ENCODE assay signal across 16 cellular contexts in the genomic region with DNA sequence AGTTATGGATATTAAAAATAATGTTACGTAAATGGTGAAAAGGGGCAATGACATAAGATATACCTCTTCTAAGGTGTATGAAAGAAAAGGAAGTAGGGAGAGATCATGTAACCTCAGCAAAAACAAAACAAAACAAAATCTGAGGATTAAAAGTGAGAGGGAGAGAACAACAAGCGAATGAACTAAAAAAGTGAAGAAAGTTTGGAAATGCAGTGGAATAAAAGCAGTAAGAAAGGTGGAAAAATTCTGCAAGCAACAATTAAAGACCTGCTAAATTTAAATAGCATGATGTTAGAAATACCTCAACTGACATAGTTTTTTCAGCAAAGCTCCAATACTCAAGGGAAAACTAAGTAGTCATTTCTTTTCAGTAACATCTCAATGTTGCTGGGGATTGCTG. TPM values are rescaled to one million over a fixed set of nuclear protein-coding genes. Genes with fewer than 3 reads are reported as not detected.
DNase-seq lines count a peak whose midpoint lies in the region; ATAC-seq and TF ChIP-seq lines count a peak whose summit lies in the region.
"Had no signal": no experiment of that assay in that cellular context is flagged by ENCODE, and none has a peak within 500 bp of the region (broad histone marks: within the 10 kb centered on the region; RNA-seq: fewer than 3 reads in every experiment).

No MANE protein-coding gene starts in this region.

- no peak overlapping the region for H3K9ac ChIP-seq in iPS-18a (ENCODE audit: low read length)

- no peaks in the 10 kb centered on the region for H3K27me3 Mint-ChIP-seq in stimulated activated naive CD8-positive, alpha-beta T cell treated with anti-CD3 and anti-CD28 coated beads, Interleukin-15, Interleukin-2, amounts not matched to agents 100 ng/mL and 50 ng/mL, for 24 hours
- H3K27me3 Mint-ChIP-seq in stimulated activated naive CD8-positive, alpha-beta T cell treated with anti-CD3 and anti-CD28 coated beads, Interleukin-15, amount 100 ng/mL, for 72 hours = no peaks in the 10 kb centered on the region
- H3K27me3 Mint-ChIP-seq: CD8-positive, alpha-beta memory T cell; IgD-negative memory B cell had no signal

- no peak overlapping the region for H3K27ac ChIP-seq in HEK293 (ENCODE audit: extremely low read depth, low read depth, low read length)
- peak overlapping the region; percentile 9 for H3K27ac ChIP-seq in iPS-18a (ENCODE audit: low read length)
- no peak overlapping the region for H3K27ac ChIP-seq in heart right ventricle
- H3K27ac ChIP-seq: A549, C4-2B had no signal

- H3K9me3 ChIP-seq in HEK293 (ENCODE audit: control insufficient read depth, insufficient read depth, low read depth, low read length) = no peaks in the 10 kb centered on the region
- no peaks in the 10 kb centered on the region for H3K9me3 ChIP-seq in iPS-18a (ENCODE audit: control insufficient read depth, low read depth, low read length)
- H3K9me3 ChIP-seq in heart right ventricle = no peaks in the 10 kb centered on the region
- H3K9me3 ChIP-seq: A549, BE2C, Caco-2 had no signal

- CTCF ChIA-PET in HEK293 (lab: Yijun Ruan, JAX) = interaction anchor here (0.6 kb wide), 1 partner anchor 17 kb away, joined by 3 read pairs; no protein-coding TSS in a partner anchor

- peaks cover 67% of the 10 kb centered on the region for H3K36me3 Mint-ChIP-seq in stimulated activated naive CD8-positive, alpha-beta T cell treated with anti-CD3 and anti-CD28 coated beads, Interleukin-15, Interleukin-2, amounts not matched to agents 100 ng/mL and 50 ng/mL, for 24 hours (ENCODE audit: low read depth)

- 0 out of 2 replicates have a peak, but pooled peaks cover 5% of the 10 kb centered on the region for H3K4me1 ChIP-seq in HEK293 (ENCODE audit: control insufficient read depth, insufficient read depth, low read length)
- no peaks in the 10 kb centered on the region for H3K4me1 ChIP-seq in iPS-18a (ENCODE audit: control insufficient read depth, low read depth, low read length)
- peaks cover 0 to 23% (median 11%) of the 10 kb centered on the region in 9 donors for H3K4me1 ChIP-seq in heart right ventricle
- H3K4me1 ChIP-seq: A549, Caco-2 had no signal

- DNase-seq in stimulated activated naive CD8-positive, alpha-beta T cell treated with anti-CD3 and anti-CD28 coated beads, Interleukin-15, amount 100 ng/mL, for 72 hours = no peak
- DNase-seq in KBM-7 (no peak), heart right ventricle (no peak), NCI-H1694 (lab: John Stamatoyannopoulos, UW) (no peak)
- DNase-seq: BE2C; Caco-2; CD8-positive, alpha-beta memory T cell; DND-41; GDM1 had no signal

- TF ChIP-seq CTCF in HEK293 (tag by site-specific recombination; IDR thresholded peaks at IDR 0.05) (no peak), heart right ventricle (IDR thresholded peaks at IDR 0.05) (no peak)

- H3K4me3 ChIP-seq in HEK293 (ENCODE audit: low read depth, low read length) = no peak overlapping the region
- H3K4me3 ChIP-seq in iPS-18a (ENCODE audit: low read length) = no peak overlapping the region
- H3K4me3 ChIP-seq in heart right ventricle = no peak overlapping the region
- H3K4me3 ChIP-seq: A549 had no signal

- H3K27me3 ChIP-seq in iPS-18a (ENCODE audit: control insufficient read depth, insufficient read depth, low read length) = no peaks in the 10 kb centered on the region
- H3K27me3 ChIP-seq in heart right ventricle = no peaks in the 10 kb centered on the region
- H3K27me3 ChIP-seq: BE2C had no signal

- intact Hi-C loops in heart right ventricle (cut with DNase I) = no loop called here

- peaks cover 37% of the 10 kb centered on the region for H3K4me1 Mint-ChIP-seq in stimulated activated naive CD8-positive, alpha-beta T cell treated with anti-CD3 and anti-CD28 coated beads, Interleukin-15, Interleukin-2, amounts not matched to agents 100 ng/mL and 50 ng/mL, for 24 hours (ENCODE audit: low read depth)
- peaks cover 37% of the 10 kb centered on the region for H3K4me1 Mint-ChIP-seq in stimulated activated naive CD8-positive, alpha-beta T cell treated with anti-CD3 and anti-CD28 coated beads, Interleukin-15, amount 100 ng/mL, for 72 hours

- in situ Hi-C loops in KBM-7 (cut with MboI; ENCODE audit: low pct_unique_long_range_greater_than_20kb, low sequenced_read_pairs) = no loop called here

- no peak overlapping the region for H3K4me3 Mint-ChIP-seq in stimulated activated naive CD8-positive, alpha-beta T cell treated with anti-CD3 and anti-CD28 coated beads, Interleukin-15, Interleukin-2, amounts not matched to agents 100 ng/mL and 50 ng/mL, for 24 hours
- H3K4me3 Mint-ChIP-seq in stimulated activated naive CD8-positive, alpha-beta T cell treated with anti-CD3 and anti-CD28 coated beads, Interleukin-15, amount 100 ng/mL, for 72 hours = no peak overlapping the region
- H3K4me3 Mint-ChIP-seq: CD8-positive, alpha-beta memory T cell; IgD-negative memory B cell had no signal

- H3K9me3 Mint-ChIP-seq in stimulated activated naive CD8-positive, alpha-beta T cell treated with anti-CD3 and anti-CD28 coated beads, Interleukin-15, Interleukin-2, amounts not matched to agents 100 ng/mL and 50 ng/mL, for 24 hours = no peaks in the 10 kb centered on the region
- peaks cover 0 to 4% of the 10 kb centered on the region in 2 donors for H3K9me3 Mint-ChIP-seq in stimulated activated naive CD8-positive, alpha-beta T cell treated with anti-CD3 and anti-CD28 coated beads, Interleukin-15, amount 100 ng/mL, for 72 hours
- H3K9me3 Mint-ChIP-seq: CD8-positive, alpha-beta memory T cell; IgD-negative memory B cell had no signal

- ATAC-seq in stimulated activated naive CD8-positive, alpha-beta T cell treated with anti-CD3 and anti-CD28 coated beads, Interleukin-15, amount 100 ng/mL, for 72 hours = no peak
- ATAC-seq in heart right ventricle = no peak
- ATAC-seq: A549, HCT116 had no signal

- peak overlapping the region; percentile 10 for H3K27ac Mint-ChIP-seq in stimulated activated naive CD8-positive, alpha-beta T cell treated with anti-CD3 and anti-CD28 coated beads, Interleukin-15, Interleukin-2, amounts not matched to agents 100 ng/mL and 50 ng/mL, for 24 hours
- peak overlapping the region in 1 of 2 donors; percentile 72 for H3K27ac Mint-ChIP-seq in stimulated activated naive CD8-positive, alpha-beta T cell treated with anti-CD3 and anti-CD28 coated beads, Interleukin-15, amount 100 ng/mL, for 72 hours
- H3K27ac Mint-ChIP-seq: IgD-negative memory B cell had no signal

- peaks cover 5 to 39% of the 10 kb centered on the region in 2 experiments for H3K36me3 ChIP-seq in HEK293 (ENCODE audit: control insufficient read depth in 2 of 2, insufficient read depth in 1 of 2, low read length in 2 of 2)
- H3K36me3 ChIP-seq in iPS-18a (ENCODE audit: control insufficient read depth, low read depth, low read length) = peaks cover 45% of the 10 kb centered on the region
- peaks cover 0 to 61% (median 0%) of the 10 kb centered on the region in 9 donors for H3K36me3 ChIP-seq in heart right ventricle

- whole genome bisulfite sequencing in heart right ventricle, 2 donors = 97 to 98% methylated on average over 2 of the region's 2 CpGs

- POLR2A ChIA-PET in HEK293 (lab: Yijun Ruan, JAX) = no interaction called here

TF ChIP-seq in HEK293, 187 proteins besides CTCF, POLR2A, EP300 and RAD21:
- TF ChIP-seq PRDM1 (tag by site-specific recombination; IDR thresholded peaks at IDR 0.05) = peak; percentile 98
- TF ChIP-seq, protein P1, sequence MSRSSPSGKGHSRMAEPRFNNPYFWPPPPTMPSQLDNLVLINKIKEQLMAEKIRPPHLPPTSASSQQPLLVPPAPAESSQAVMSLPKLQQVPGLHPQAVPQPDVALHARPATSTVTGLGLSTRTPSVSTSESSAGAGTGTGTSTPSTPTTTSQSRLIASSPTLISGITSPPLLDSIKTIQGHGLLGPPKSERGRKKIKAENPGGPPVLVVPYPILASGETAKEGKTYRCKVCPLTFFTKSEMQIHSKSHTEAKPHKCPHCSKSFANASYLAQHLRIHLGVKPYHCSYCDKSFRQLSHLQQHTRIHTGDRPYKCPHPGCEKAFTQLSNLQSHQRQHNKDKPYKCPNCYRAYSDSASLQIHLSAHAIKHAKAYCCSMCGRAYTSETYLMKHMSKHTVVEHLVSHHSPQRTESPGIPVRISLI (tag by site-specific recombination; IDR thresholded peaks at IDR 0.05) = no peak
- no peak for TF ChIP-seq ZNF776 (tag by site-specific recombination; IDR thresholded peaks at IDR 0.05; ENCODE audit: borderline replicate concordance)
- TF ChIP-seq ZNF433 (tag by site-specific recombination; IDR thresholded peaks at IDR 0.05; ENCODE audit: low read depth) = no peak
- no peak for TF ChIP-seq AEBP2 (tag by site-specific recombination; IDR thresholded peaks at IDR 0.05; ENCODE audit: borderline replicate concordance)

RNA-seq across cellular contexts. Expression of gene PHIP, which starts 48.0 kb away (rescaled TPM):
- 10 to 100 TPM; 10.6 to 17.3 (median 16.1) TPM for total RNA-seq in heart right ventricle
- polyA plus RNA-seq in heart right ventricle = 10 to 100 TPM in 1 of 2 donors, 1 to 10 TPM in 1; 3.1 to 17.9 TPM
